8 cellular contexts compared by ENCODE assay signal in the genomic region with DNA sequence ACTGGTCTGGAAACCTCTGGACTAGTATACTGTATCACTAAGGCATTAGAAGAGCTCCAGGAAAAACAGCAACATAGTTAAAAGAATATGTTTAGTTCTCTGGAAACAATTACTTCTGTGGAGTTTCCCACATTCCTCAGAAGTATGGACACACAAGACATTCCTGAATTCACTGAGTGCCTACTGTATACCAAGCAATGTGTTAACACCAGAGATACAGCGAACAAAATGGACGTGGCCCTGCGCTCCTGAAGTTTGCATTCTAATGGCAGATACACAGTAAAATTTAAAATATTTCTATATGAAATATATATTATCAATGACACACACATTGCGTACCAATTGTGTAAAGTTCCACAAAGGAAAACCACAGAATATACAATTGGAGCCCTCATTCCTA. TPM values are rescaled to one million over a fixed set of nuclear protein-coding genes. Genes with fewer than 3 reads are reported as not detected.
DNase-seq lines count a peak whose midpoint lies in the region; TF ChIP-seq lines count a peak whose summit lies in the region.

No MANE protein-coding gene starts in this region.

- H3K36me3 ChIP-seq in OCI-LY7 (ENCODE audit: insufficient read depth, low read length) (peaks cover 28% of the 10 kb centered on the region), osteoblast (ENCODE audit: insufficient read depth, low read length) (peaks cover 12% of the 10 kb centered on the region)

- H3K9me2 ChIP-seq in OCI-LY7 (ENCODE audit: insufficient read depth, low read length): no peaks in the 10 kb centered on the region

- H3K27me3 Mint-ChIP-seq in Calu3 (ENCODE audit: unreplicated experiment) (no peaks in the 10 kb centered on the region), endothelial cell (ENCODE audit: unreplicated experiment) (peaks cover 2% of the 10 kb centered on the region)

- H3K9me3 Mint-ChIP-seq in Calu3 (ENCODE audit: low read depth, unreplicated experiment) (no peaks in the 10 kb centered on the region), endothelial cell (ENCODE audit: unreplicated experiment) (no peaks in the 10 kb centered on the region)

- peak overlapping the region; percentile 83 for H3K4me3 ChIP-seq in OCI-LY7 (ENCODE audit: low read depth, low read length, poor library complexity, severe bottlenecking)
- H3K4me3 ChIP-seq in osteoblast (ENCODE audit: insufficient read depth, low read length): peak overlapping the region; percentile 86

- H2AFZ ChIP-seq in OCI-LY7 (ENCODE audit: low read length): no peak overlapping the region; the same call in 1 of the 2 replicates
- peak overlapping the region; percentile 87 for H2AFZ ChIP-seq in osteoblast (ENCODE audit: low read length)

- peak overlapping the region; percentile 94 for H3K4me2 ChIP-seq in OCI-LY7 (ENCODE audit: low read length)
- H3K4me2 ChIP-seq in osteoblast (ENCODE audit: insufficient read depth, low read length): peak overlapping the region; percentile 99

- intact Hi-C loops in Calu3 (cut with micrococcal nuclease; ENCODE audit: unreplicated experiment): loop anchor here (1.0 kb wide), 1 partner anchor 101 kb away; no protein-coding TSS in a partner anchor
- intact Hi-C loops in OCI-LY7 (cut with micrococcal nuclease; ENCODE audit: unreplicated experiment): loop anchor here (1.0 kb wide), 1 partner anchor 101 kb away; no protein-coding TSS in a partner anchor

- no peaks in the 10 kb centered on the region for H4K20me1 ChIP-seq in OCI-LY7 (ENCODE audit: insufficient read depth, low read length)
- H4K20me1 ChIP-seq in osteoblast (ENCODE audit: insufficient read depth, low read length): peaks cover 3% of the 10 kb centered on the region

- H3K27ac Mint-ChIP-seq in Calu3 (ENCODE audit: unreplicated experiment): peak overlapping the region; percentile 88
- no peak overlapping the region for H3K27ac Mint-ChIP-seq in endothelial cell (ENCODE audit: unreplicated experiment)

- TF ChIP-seq CTCF in Calu3 (IDR thresholded peaks at IDR 0.05; ENCODE audit: unreplicated experiment) (no peak), OCI-LY7 (conservative IDR thresholded peaks at IDR 0.05; ENCODE audit: low read length) (no peak), endothelial cell (IDR thresholded peaks at IDR 0.05; ENCODE audit: unreplicated experiment) (no peak), osteoblast (IDR thresholded peaks at IDR 0.05; ENCODE audit: extremely low read depth, low read depth, low read length) (no peak)

- H3K4me1 ChIP-seq in OCI-LY7 (ENCODE audit: insufficient read depth, low read length, poor library complexity, severe bottlenecking) (peaks cover 22% of the 10 kb centered on the region), osteoblast (ENCODE audit: insufficient read depth, low read length) (peaks cover 12% of the 10 kb centered on the region)

- DNase-seq in Calu3 (no peak), OCI-LY7 (ENCODE audit: low spot score) (no peak), endothelial cell (ENCODE audit: low spot score) (no peak), osteoblast (ENCODE audit: insufficient read length, low spot score, missing footprints) (no peak), middle frontal gyrus (ENCODE audit: extremely low spot score, low spot score) (no peak), SKM-1 (lab: John Stamatoyannopoulos, UW; ENCODE audit: unreplicated experiment) (no peak), dedifferentiated amniotic fluid mesenchymal stem cell (ENCODE audit: extremely low spot score) (no peak)
- no peak for DNase-seq in central memory CD4-positive, alpha-beta T cell

- CTCF ChIA-PET in Calu3 (lab: Charles Lee): interaction anchor here (1.0 to 1.7 kb wide), 2 partner anchors 27 to 100 kb away, joined by 3 to 7 read pairs; no protein-coding TSS in a partner anchor
- CTCF ChIA-PET in OCI-LY7 (lab: Charles Lee; ENCODE audit: unreplicated experiment): interaction anchor here (0.9 to 1.6 kb wide), 3 partner anchors 27 to 102 kb away, joined by 4 to 7 read pairs (median 6); no protein-coding TSS in a partner anchor

- peaks cover 29% of the 10 kb centered on the region for H3K36me3 Mint-ChIP-seq in Calu3 (ENCODE audit: insufficient read depth, unreplicated experiment)
- peaks cover 19% of the 10 kb centered on the region for H3K36me3 Mint-ChIP-seq in endothelial cell (ENCODE audit: low read depth, unreplicated experiment)

- peaks cover 4% of the 10 kb centered on the region for H3K27me3 ChIP-seq in osteoblast (ENCODE audit: insufficient read depth, low read length)

- BruUV-seq in Calu3 (replicated peaks; lab: Mats Ljungman, UMichigan): no TSS peak
- BruUV-seq in OCI-LY7 (replicated peaks; lab: Mats Ljungman, UMichigan): TSS peak; percentile 59

- peak overlapping the region; percentile 93 for H3K4me3 Mint-ChIP-seq in Calu3 (ENCODE audit: low read depth, unreplicated experiment)
- H3K4me3 Mint-ChIP-seq in endothelial cell (ENCODE audit: unreplicated experiment): peak overlapping the region; percentile 97

- peak overlapping the region; percentile 42 for H3K27ac ChIP-seq in OCI-LY7 (ENCODE audit: low read depth, low read length, poor library complexity, severe bottlenecking)
- no peak overlapping the region for H3K27ac ChIP-seq in osteoblast (ENCODE audit: low read depth, low read length)

- H3K4me1 Mint-ChIP-seq in Calu3 (ENCODE audit: low read depth, unreplicated experiment) (peaks cover 11% of the 10 kb centered on the region), endothelial cell (ENCODE audit: unreplicated experiment) (peaks cover 20% of the 10 kb centered on the region)

- POLR2A ChIA-PET in OCI-LY7 (lab: Charles Lee): interaction anchor here (0.5 to 1.8 kb wide), 14 partner anchors 9 to 787 kb away, joined by 3 to 6 read pairs (median 4); a partner anchor contains a TSS

- no peaks in the 10 kb centered on the region for H3K9me3 ChIP-seq in OCI-LY7 (ENCODE audit: low read length)
- no peaks in the 10 kb centered on the region for H3K9me3 ChIP-seq in osteoblast (ENCODE audit: low read depth, low read length)

- peaks cover 11% of the 10 kb centered on the region; the same call in 1 of the 2 replicates for H3K79me2 ChIP-seq in OCI-LY7 (ENCODE audit: insufficient read depth, low read depth, low read length)
- peaks cover 5% of the 10 kb centered on the region for H3K79me2 ChIP-seq in osteoblast (ENCODE audit: insufficient read depth, low read length)

RNA-seq across cellular contexts. Expression of a gene that starts 1.1 kb away (rescaled TPM):
- 19.8 and 26.3 TPM in 2 replicates for total RNA-seq in Calu3 (2022)
- 16.1 and 17.6 TPM in 2 replicates for total RNA-seq in OCI-LY7 (2014; rRNA removed; shearing (Covaris generic))
- total RNA-seq in OCI-LY7 (2022): 33.7 and 36.4 TPM in 2 replicates
- total RNA-seq in endothelial cell (ENCODE audit: unreplicated experiment): 22.6 TPM
- total RNA-seq in osteoblast: 8.3 and 9.7 TPM in 2 replicates

RNA-seq across cellular contexts. Expression of a gene that starts 14.6 kb away (rescaled TPM):
- not detected in 2 replicates for total RNA-seq in Calu3 (2022)
- total RNA-seq in OCI-LY7 (2014; rRNA removed; shearing (Covaris generic)): not detected in 2 replicates
- total RNA-seq in OCI-LY7 (2022): not detected in 2 replicates
- not detected for total RNA-seq in endothelial cell (ENCODE audit: unreplicated experiment)
- total RNA-seq in osteoblast: not detected in 2 replicates

RNA-seq across cellular contexts. Expression of a gene that starts 50.3 kb away (rescaled TPM):
- total RNA-seq in Calu3 (2022) (1.2 and 1.4 TPM in 2 replicates), OCI-LY7 (2022) (not detected in 2 replicates), endothelial cell (ENCODE audit: unreplicated experiment) (166 TPM), osteoblast (4.0 and 5.6 TPM in 2 replicates)
- total RNA-seq in OCI-LY7 (2014; rRNA removed; shearing (Covaris generic)): not detected in 2 replicates

Comparison
In these comparisons a context has a peak if more than half of its experiments do, and no peak if none do; other contexts are left out.
1. RNA of a gene that starts 50.3 kb away (total RNA-seq): 166 TPM in endothelial cell (single experiment); 4.0 to 5.6 TPM in osteoblast, 1.2 to 1.4 TPM in Calu3 and not detected in OCI-LY7; every median in the first group is over 10 times any median in the second.